3 cellular contexts compared by ENCODE assay signal in genomic region chr6:93685494-93685893, GRCh38.
"Had no signal": no experiment of that assay in that cellular context is flagged by ENCODE, and none has a peak within 500 bp of the region (broad histone marks: within the 10 kb centered on the region; RNA-seq: fewer than 3 reads in every experiment).

No MANE protein-coding gene starts in this region.

- DNase-seq: GDM1, GF-D8 had no signal

- H3K4me3 ChIP-seq: GM12878 had no signal

- ATAC-seq: GM12878 had no signal
